ENCODE assay signal across 11 cellular contexts in genomic region chr3:136277634-136278033, GRCh38.
DNase-seq lines count a peak whose midpoint lies in the region; ATAC-seq and TF ChIP-seq lines count a peak whose summit lies in the region.
"Had no signal": no experiment of that assay in that cellular context is flagged by ENCODE, and none has a peak within 500 bp of the region (broad histone marks: within the 10 kb centered on the region; RNA-seq: fewer than 3 reads in every experiment).

No MANE protein-coding gene starts in this region.

- ATAC-seq in HG02623 (IDR thresholded peaks at IDR 0.05; ENCODE audit: unreplicated experiment) (no peak), HG02981 (IDR thresholded peaks at IDR 0.05; ENCODE audit: unreplicated experiment) (no peak), GM21381 (IDR thresholded peaks at IDR 0.05; ENCODE audit: unreplicated experiment) (no peak)
- ATAC-seq: HCT116 had no signal

- DNase-seq in COR-L47 (lab: John Stamatoyannopoulos, UW) (peak; percentile 92), LNCaP clone FGC (ENCODE audit: low read depth) (peak; percentile 85), NCI-H510A treated with DMSO at 0.1 percent for 48 hours (lab: John Stamatoyannopoulos, UW) (peak; percentile 61), iPS DF 19.7 (ENCODE audit: low read depth, low spot score) (peak; percentile 45), amygdala (lab: John Stamatoyannopoulos, UW) (no peak)
- DNase-seq: IMR-90; stimulated activated naive CD4-positive, alpha-beta T cell had no signal

- TF ChIP-seq CTCF in LNCaP clone FGC (IDR thresholded peaks at IDR 0.05; ENCODE audit: control insufficient read depth, extremely low read depth, insufficient read depth): no peak

- no peak overlapping the region for H3K4me3 ChIP-seq in LNCaP clone FGC (ENCODE audit: low read depth, low read length)

Comparison
In these comparisons a context has a peak if more than half of its experiments do, and no peak if none do; other contexts are left out.
1. DNase-seq: peak in COR-L47 (single experiment), LNCaP clone FGC (single experiment), NCI-H510A treated with DMSO at 0.1 percent for 48 hours (single experiment) and iPS DF 19.7 (single experiment); none in amygdala (0 of 56).